8 cellular contexts compared by ENCODE assay signal in genomic region chr19:36837902-36838783, GRCh38. TPM values are rescaled to one million over a fixed set of nuclear protein-coding genes. Genes with fewer than 3 reads are reported as not detected.
A peak's percentile ranks its signal among the peaks of the same experiment; 100 is the strongest.
DNase-seq lines count a peak whose midpoint lies in the region; ATAC-seq and TF ChIP-seq lines count a peak whose summit lies in the region.

ZNF790 (minus strand) TSS chr19:36838387; CDS start chr19:36825619, 12,768 bp downstream.

- H3K4me3 Mint-ChIP-seq in activated T-helper 17 cell treated with anti-CD3 and anti-CD28 coated beads, Interleukin-2, amount 50 U/mL, for 72 hours, result no peak within 1 kb of the TSS
- peak within 1 kb of the TSS in 1 of 10 donors; percentile 63 for H3K4me3 Mint-ChIP-seq in naive thymus-derived CD8-positive, alpha-beta T cell
- H3K4me3 Mint-ChIP-seq in stimulated activated naive B cell treated with anti-CD40 and anti-IgM and Interleukin-4, amounts not matched to agents 10 μg/mL and 1 μg/mL and 100 μg/mL, for 72 hours, result peak within 1 kb of the TSS in 1 of 2 donors; percentile 48

- no peak within 1 kb of the TSS for H3K27ac Mint-ChIP-seq in activated T-helper 17 cell treated with anti-CD3 and anti-CD28 coated beads, Interleukin-2, amount 50 U/mL, for 72 hours
- H3K27ac Mint-ChIP-seq in naive thymus-derived CD8-positive, alpha-beta T cell, result peak within 1 kb of the TSS in 5 of 10 donors; percentile 44 to 92 (median 63)
- H3K27ac Mint-ChIP-seq in stimulated activated naive B cell treated with anti-CD40 and anti-IgM and Interleukin-4, amounts not matched to agents 10 μg/mL and 1 μg/mL and 100 μg/mL, for 72 hours, result peak within 1 kb of the TSS; percentile 65

- DNase-seq in COLO829 (ENCODE audit: low spot score) (peak; percentile 84), HUDEP-2 (lab: John Stamatoyannopoulos, UW; ENCODE audit: unreplicated experiment in 76 of 76) (peak in 75 of 76 experiments; percentile 26 to 94 (median 80)), Panc1 (ENCODE audit: low read depth, low spot score) (peak; percentile 89), fibroblast of peridontal ligament (ENCODE audit: extremely low read depth) (peak; percentile 93)
- DNase-seq in naive thymus-derived CD8-positive, alpha-beta T cell, result peak; percentile 59 to 90 (median 84)
- DNase-seq in stimulated activated naive B cell treated with anti-CD40 and anti-IgM and Interleukin-4, amounts not matched to agents 10 μg/mL and 1 μg/mL and 100 μg/mL, for 72 hours, result peak; percentile 89

- in situ Hi-C loops in Panc1 (cut with HindIII; ENCODE audit: low pct_unique_long_range_greater_than_20kb, low sequenced_read_pairs), result no loop called here

- H3K4me1 Mint-ChIP-seq in activated T-helper 17 cell treated with anti-CD3 and anti-CD28 coated beads, Interleukin-2, amount 50 U/mL, for 72 hours, result peaks cover 7% of the 10 kb centered on the region
- H3K4me1 Mint-ChIP-seq in naive thymus-derived CD8-positive, alpha-beta T cell, result peaks cover 3 to 15% (median 9%) of the 10 kb centered on the region in 4 donors
- peaks cover 3 to 16% of the 10 kb centered on the region in 2 donors for H3K4me1 Mint-ChIP-seq in stimulated activated naive B cell treated with anti-CD40 and anti-IgM and Interleukin-4, amounts not matched to agents 10 μg/mL and 1 μg/mL and 100 μg/mL, for 72 hours

- H3K27me3 ChIP-seq in Panc1 (ENCODE audit: control insufficient read depth, insufficient read depth, low read length), result no peaks in the 10 kb centered on the region

- H3K9me3 Mint-ChIP-seq in activated T-helper 17 cell treated with anti-CD3 and anti-CD28 coated beads, Interleukin-2, amount 50 U/mL, for 72 hours, result peaks cover 16% of the 10 kb centered on the region
- peaks cover 0 to 55% (median 27%) of the 10 kb centered on the region in 9 donors for H3K9me3 Mint-ChIP-seq in naive thymus-derived CD8-positive, alpha-beta T cell
- peaks cover 10 to 12% of the 10 kb centered on the region in 2 donors for H3K9me3 Mint-ChIP-seq in stimulated activated naive B cell treated with anti-CD40 and anti-IgM and Interleukin-4, amounts not matched to agents 10 μg/mL and 1 μg/mL and 100 μg/mL, for 72 hours

- peaks cover 17% of the 10 kb centered on the region; the same call in 1 of the 2 replicates for H3K9me3 ChIP-seq in Panc1 (ENCODE audit: control insufficient read depth, insufficient read depth, low read depth, low read length)

- peak; percentile 84 for ATAC-seq in GM21360 (IDR thresholded peaks at IDR 0.05; ENCODE audit: unreplicated experiment)
- peak; percentile 98 for ATAC-seq in Panc1
- peak; percentile 96 for ATAC-seq in activated T-helper 17 cell treated with anti-CD3 and anti-CD28 coated beads, Interleukin-2, amount 50 U/mL, for 72 hours (replicated peaks)
- ATAC-seq in naive thymus-derived CD8-positive, alpha-beta T cell, result peak; percentile 90 to 92
- ATAC-seq in stimulated activated naive B cell treated with anti-CD40 and anti-IgM and Interleukin-4, amounts not matched to agents 10 μg/mL and 1 μg/mL and 100 μg/mL, for 72 hours (replicated peaks), result peak; percentile 94 to 96

- TF ChIP-seq CTCF in Panc1 (IDR thresholded peaks at IDR 0.05), result no peak

- peaks cover 51% of the 10 kb centered on the region for H3K36me3 Mint-ChIP-seq in activated T-helper 17 cell treated with anti-CD3 and anti-CD28 coated beads, Interleukin-2, amount 50 U/mL, for 72 hours (ENCODE audit: low read depth)
- H3K36me3 Mint-ChIP-seq in naive thymus-derived CD8-positive, alpha-beta T cell, result peaks cover 31 to 53% (median 34%) of the 10 kb centered on the region in 3 donors
- H3K36me3 Mint-ChIP-seq in stimulated activated naive B cell treated with anti-CD40 and anti-IgM and Interleukin-4, amounts not matched to agents 10 μg/mL and 1 μg/mL and 100 μg/mL, for 72 hours, result peaks cover 43 to 48% of the 10 kb centered on the region in 2 donors

- no peaks in the 10 kb centered on the region for H3K36me3 ChIP-seq in Panc1 (ENCODE audit: control insufficient read depth, insufficient read depth, low read length)

- CTCF ChIA-PET in Panc1 (lab: Charles Lee), result interaction anchor here (0.6 to 0.7 kb wide), 4 partner anchors 56 to 640 kb away, joined by 3 to 10 read pairs (median 3); no protein-coding TSS in a partner anchor

- H3K4me3 ChIP-seq in Panc1 (ENCODE audit: low read depth in 2 of 2, low read length in 2 of 2), result peak within 1 kb of the TSS; percentile 75 to 93

- no TSS peak for BruUV-seq in Panc1 (replicated peaks; lab: Mats Ljungman, UMichigan)

- intact Hi-C loops in Panc1 (cut with micrococcal nuclease; ENCODE audit: unreplicated experiment), result no loop called here

- peak within 1 kb of the TSS; percentile 94 for H3K27ac ChIP-seq in Panc1 (ENCODE audit: low read length)

- POLR2A ChIA-PET in Panc1 (lab: Charles Lee), result interaction anchor here (0.7 to 0.9 kb wide), 3 partner anchors 65 to 598 kb away, joined by 3 to 4 read pairs (median 3); partner anchors contain the start of gene ZNF850
- POLR2A ChIA-PET in naive thymus-derived CD8-positive, alpha-beta T cell (lab: Charles Lee), result interaction anchor here (0.6 to 4.8 kb wide), 20 partner anchors 11 to 1525 kb away, joined by 3 to 99 read pairs (median 4); partner anchors contain the start of genes ZFP14, ZFP82, ZNF345 and ZNF382

- H3K27me3 Mint-ChIP-seq in activated T-helper 17 cell treated with anti-CD3 and anti-CD28 coated beads, Interleukin-2, amount 50 U/mL, for 72 hours, result no peaks in the 10 kb centered on the region
- no peaks in the 10 kb centered on the region for H3K27me3 Mint-ChIP-seq in naive thymus-derived CD8-positive, alpha-beta T cell
- H3K27me3 Mint-ChIP-seq in stimulated activated naive B cell treated with anti-CD40 and anti-IgM and Interleukin-4, amounts not matched to agents 10 μg/mL and 1 μg/mL and 100 μg/mL, for 72 hours, result no peaks in the 10 kb centered on the region

- H3K4me1 ChIP-seq in Panc1 (ENCODE audit: control insufficient read depth, insufficient read depth, low read length), result peaks cover 3% of the 10 kb centered on the region; the same call in 1 of the 2 replicates

RNA-seq across cellular contexts. Expression of gene ZNF790, which starts in this region (rescaled TPM):
- total RNA-seq in Panc1 (2021; ENCODE audit: unreplicated experiment), result 5.8 TPM
- polyA plus RNA-seq in Panc1 (2012; ENCODE audit: insufficient read length), result 4.0 TPM
- total RNA-seq in activated T-helper 17 cell treated with anti-CD3 and anti-CD28 coated beads, Interleukin-2, amount 50 U/mL, for 72 hours, result 10 to 100 TPM in 1 of 2 donors, 1 to 10 TPM in 1; 5.6 to 11.8 TPM
- 10 to 100 TPM; 16.6 to 20.6 TPM for total RNA-seq in naive thymus-derived CD8-positive, alpha-beta T cell
- 1 to 10 TPM; 5.1 to 6.6 (median 5.7) TPM for polyA plus RNA-seq in naive thymus-derived CD8-positive, alpha-beta T cell

Comparison
In these comparisons a context has a peak if more than half of its experiments do, and no peak if none do; other contexts are left out.
1. Peak in every context shown above with its lines: DNase-seq, ATAC-seq, H3K4me3 ChIP-seq and H3K27ac ChIP-seq.